In the genomic region with DNA sequence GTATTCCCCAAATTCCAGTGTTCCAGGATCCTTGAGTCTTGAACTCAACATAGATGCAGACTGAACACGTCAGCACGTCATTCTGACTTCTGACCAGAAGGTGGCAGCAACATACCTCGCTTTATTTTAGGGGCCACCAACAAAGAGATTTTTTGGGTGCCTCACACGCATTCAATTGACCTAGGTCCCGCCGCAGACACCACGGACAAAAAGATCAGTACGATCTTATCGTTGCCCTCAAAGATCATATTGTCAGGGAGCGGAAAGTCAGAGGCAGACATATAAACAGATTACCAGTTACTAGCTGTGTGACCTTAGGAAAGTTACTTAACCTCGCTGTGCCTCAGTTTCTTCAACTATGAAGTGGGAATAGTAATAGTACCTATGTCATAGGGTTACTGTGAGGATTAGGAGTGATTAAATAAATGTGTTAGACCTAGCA, we compare ENCODE assay signal across 1 cellular context.
TF ChIP-seq lines count a peak whose summit lies in the region.

No MANE protein-coding gene starts in this region.

TF ChIP-seq in A549, 52 proteins besides CTCF, POLR2A, EP300 and RAD21:
- TF ChIP-seq HDAC2 (IDR thresholded peaks at IDR 0.05) (no peak), PBX3 (IDR thresholded peaks at IDR 0.05) (no peak), MYC (IDR thresholded peaks at IDR 0.05; ENCODE audit: borderline replicate concordance, low read length) (no peak), KDM1A (IDR thresholded peaks at IDR 0.05; ENCODE audit: low read depth) (peak; percentile 68; the same call in 1 of the 2 replicates), GATA3 (IDR thresholded peaks at IDR 0.05; ENCODE audit: borderline replicate concordance) (no peak), EHMT2 (IDR thresholded peaks at IDR 0.05; ENCODE audit: low read depth) (no peak), POLR2AphosphoS2 (conservative IDR thresholded peaks at IDR 0.05; ENCODE audit: low read length) (no peak), MAFK (IDR thresholded peaks at IDR 0.05; ENCODE audit: partially characterized antibody) (peak; percentile 21), ZFP36 (IDR thresholded peaks at IDR 0.05; ENCODE audit: borderline replicate concordance, partially characterized antibody) (peak; percentile 79), CBX8 (IDR thresholded peaks at IDR 0.05) (no peak), SMC3 (IDR thresholded peaks at IDR 0.05) (peak; percentile 65), BHLHE40 (IDR thresholded peaks at IDR 0.05; ENCODE audit: low read depth, low read length) (0 out of 2 replicates have a peak, but pooled peaks have one; percentile 40), HMGXB4 (CRISPR knock-in tag; IDR thresholded peaks at IDR 0.05; ENCODE audit: borderline replicate concordance) (no peak), ELK1 (IDR thresholded peaks at IDR 0.05; ENCODE audit: low read depth, low read length) (no peak)
- TF ChIP-seq, protein P1, sequence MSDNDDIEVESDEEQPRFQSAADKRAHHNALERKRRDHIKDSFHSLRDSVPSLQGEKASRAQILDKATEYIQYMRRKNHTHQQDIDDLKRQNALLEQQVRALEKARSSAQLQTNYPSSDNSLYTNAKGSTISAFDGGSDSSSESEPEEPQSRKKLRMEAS (IDR thresholded peaks at IDR 0.05) = no peak
